In genomic region chr11:61923166-61924015, GRCh38 we compare ENCODE assay signal across 8 cellular contexts. TPM values are rescaled to one million over a fixed set of nuclear protein-coding genes. Genes with fewer than 3 reads are reported as not detected.
DNase-seq lines count a peak whose midpoint lies in the region; ATAC-seq and TF ChIP-seq lines count a peak whose summit lies in the region.

No MANE protein-coding gene starts in this region.

- no peaks in the 10 kb centered on the region for H3K9me3 Mint-ChIP-seq in activated T-cell treated with anti-CD3 and anti-CD28 coated beads, Interleukin-2, amount 50 U/mL, for 72 hours

- H3K27me3 Mint-ChIP-seq in activated T-cell treated with anti-CD3 and anti-CD28 coated beads, Interleukin-2, amount 50 U/mL, for 72 hours (ENCODE audit: low read depth), result peaks cover 25% of the 10 kb centered on the region

- H3K27ac Mint-ChIP-seq in activated T-cell treated with anti-CD3 and anti-CD28 coated beads, Interleukin-2, amount 50 U/mL, for 72 hours, result no peak overlapping the region

- no peak for ATAC-seq in HG03442 (IDR thresholded peaks at IDR 0.05; ENCODE audit: unreplicated experiment)
- ATAC-seq in activated T-cell treated with anti-CD3 and anti-CD28 coated beads, Interleukin-2, amount 50 U/mL, for 72 hours (replicated peaks in 1 of 2), result no peak

- peak overlapping the region; percentile 92 for H3K27ac ChIP-seq in cardiac muscle cell

- no peaks in the 10 kb centered on the region for H3K36me3 ChIP-seq in cardiac muscle cell

- peak; percentile 90 for DNase-seq in ELF-1 (ENCODE audit: low read depth, low spot score)
- peak; percentile 75 for DNase-seq in UCSD-AML1 (lab: John Stamatoyannopoulos, UW; ENCODE audit: unreplicated experiment)
- DNase-seq in cardiac muscle cell (ENCODE audit: low read depth in 1 of 2, low spot score in 1 of 2), result peak; percentile 64 to 86
- DNase-seq in posterior vena cava (ENCODE audit: low spot score), result peak; percentile 94
- no peak for DNase-seq in NCI-H2081 treated with DMSO at 0.1 percent for 48 hours (lab: John Stamatoyannopoulos, UW)
- no peak for DNase-seq in NCI-H345 (lab: John Stamatoyannopoulos, UW)
- DNase-seq in activated T-cell treated with anti-CD3 and anti-CD28 coated beads, Interleukin-2, amount 50 U/mL, for 72 hours, result no peak

- H3K4me3 ChIP-seq in cardiac muscle cell, result no peak overlapping the region

- H3K27me3 ChIP-seq in cardiac muscle cell, result no peaks in the 10 kb centered on the region

- no peaks in the 10 kb centered on the region for H3K36me3 Mint-ChIP-seq in activated T-cell treated with anti-CD3 and anti-CD28 coated beads, Interleukin-2, amount 50 U/mL, for 72 hours (ENCODE audit: insufficient read depth in 2 of 2)

- H3K9me3 ChIP-seq in cardiac muscle cell (ENCODE audit: low read depth), result no peaks in the 10 kb centered on the region

- H3K4me3 Mint-ChIP-seq in activated T-cell treated with anti-CD3 and anti-CD28 coated beads, Interleukin-2, amount 50 U/mL, for 72 hours, result no peak overlapping the region

- H3K4me1 Mint-ChIP-seq in activated T-cell treated with anti-CD3 and anti-CD28 coated beads, Interleukin-2, amount 50 U/mL, for 72 hours (ENCODE audit: low read depth), result peaks cover under 1% of the 10 kb centered on the region

- TF ChIP-seq CTCF in cardiac muscle cell (IDR thresholded peaks at IDR 0.05; ENCODE audit: low read depth, low read length), result no peak

- intact Hi-C loops in posterior vena cava (cut with DNase I), result no loop called here

- peaks cover 18% of the 10 kb centered on the region for H3K4me1 ChIP-seq in cardiac muscle cell (ENCODE audit: low read depth)

RNA-seq across cellular contexts. Expression of gene RAB3IL1, which starts 6.0 kb away (rescaled TPM):
- total RNA-seq in cardiac muscle cell, result 6.7 and 11.6 TPM in 2 replicates
- polyA plus RNA-seq in cardiac muscle cell, result 8.3 and 14.6 TPM in 2 replicates
- total RNA-seq in posterior vena cava, result 10 to 100 TPM; 26.7 to 31.5 TPM
- under 1 TPM; 0.34 to 0.49 TPM for total RNA-seq in activated T-cell treated with anti-CD3 and anti-CD28 coated beads, Interleukin-2, amount 50 U/mL, for 72 hours

RNA-seq across cellular contexts. Expression of gene BEST1, which starts 26.8 kb away (rescaled TPM):
- total RNA-seq in cardiac muscle cell (0.27 and 0.39 TPM in 2 replicates), posterior vena cava (1 to 10 TPM; 5.8 to 9.5 TPM)
- 0.17 and 0.34 TPM in 2 replicates for polyA plus RNA-seq in cardiac muscle cell
- 1 to 10 TPM; 1.9 to 4.1 TPM for total RNA-seq in activated T-cell treated with anti-CD3 and anti-CD28 coated beads, Interleukin-2, amount 50 U/mL, for 72 hours

RNA-seq across cellular contexts. Expression of gene FADS3, which starts 32.0 kb away (rescaled TPM):
- 42.0 and 42.9 TPM in 2 replicates for total RNA-seq in cardiac muscle cell
- polyA plus RNA-seq in cardiac muscle cell, result 45.0 and 48.0 TPM in 2 replicates
- 100 to 1,000 TPM in 1 of 2 donors, 10 to 100 TPM in 1; 83.0 to 106 TPM for total RNA-seq in posterior vena cava
- total RNA-seq in activated T-cell treated with anti-CD3 and anti-CD28 coated beads, Interleukin-2, amount 50 U/mL, for 72 hours, result 10 to 100 TPM; 14.7 to 22.3 TPM

RNA-seq across cellular contexts. Expression of gene FTH1, which starts 44.0 kb away (rescaled TPM):
- total RNA-seq in cardiac muscle cell (679 and 858 TPM in 2 replicates), posterior vena cava (1,000 to 10,000 TPM; 2,679 to 3,454 TPM)
- polyA plus RNA-seq in cardiac muscle cell, result 2,885 and 3,180 TPM in 2 replicates
- 1,000 to 10,000 TPM; 1,135 to 1,244 TPM for total RNA-seq in activated T-cell treated with anti-CD3 and anti-CD28 coated beads, Interleukin-2, amount 50 U/mL, for 72 hours

Comparison
In these comparisons a context has a peak if more than half of its experiments do, and no peak if none do; other contexts are left out.
1. DNase-seq: peak in ELF-1 (single experiment), UCSD-AML1 (single experiment), cardiac muscle cell (2 of 2) and posterior vena cava (single experiment); none in NCI-H2081 treated with DMSO at 0.1 percent for 48 hours (single experiment), NCI-H345 (single experiment) and activated T-cell treated with anti-CD3 and anti-CD28 coated beads, Interleukin-2, amount 50 U/mL, for 72 hours (0 of 2).